Comparison of ENCODE assay signal across 23 cellular contexts in the genomic region with DNA sequence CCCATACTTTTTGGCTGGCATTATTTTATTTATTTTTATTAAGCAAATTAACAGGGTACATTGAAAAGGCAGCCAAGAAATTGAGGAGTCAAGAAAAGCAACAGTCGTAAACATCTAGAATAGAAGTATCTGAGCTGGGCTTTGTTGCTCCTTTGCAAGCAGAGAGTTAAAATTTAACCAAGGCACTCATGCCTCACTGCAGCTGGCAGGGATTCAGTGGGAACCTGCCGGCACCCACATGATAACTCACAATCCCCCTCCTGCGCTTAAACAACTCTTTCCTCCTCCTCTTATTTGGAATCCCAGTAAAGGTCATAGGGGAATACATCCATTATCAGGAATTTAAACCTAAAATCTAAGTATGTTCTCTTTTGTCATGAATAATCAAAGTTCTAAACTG.
"Had no signal": no experiment of that assay in that cellular context is flagged by ENCODE, and none has a peak within 500 bp of the region (broad histone marks: within the 10 kb centered on the region; RNA-seq: fewer than 3 reads in every experiment).

No MANE protein-coding gene starts in this region.

- ATAC-seq: activated CD4-positive, alpha-beta T cell treated with anti-CD3 and anti-CD28 coated beads for 36 hours; gastroesophageal sphincter; heart right ventricle; sciatic nerve; stimulated activated memory B cell treated with anti-CD40 and anti-IgM and Interleukin-4, amounts not matched to agents 10 μg/mL and 1 μg/mL and 100 μg/mL, for 72 hours had no signal

- H3K4me1 Mint-ChIP-seq: activated B cell treated with CpG ODN at 0.5 μM for 24 hours; activated CD4-positive, alpha-beta T cell treated with anti-CD3 and anti-CD28 coated beads for 36 hours; activated naive CD8-positive, alpha-beta T cell treated with anti-CD3 and anti-CD28 coated beads for 36 hours; memory B cell; nephron; stimulated activated memory B cell treated with anti-CD40 and anti-IgM and Interleukin-4, amounts not matched to agents 10 μg/mL and 1 μg/mL and 100 μg/mL, for 72 hours had no signal

- H3K27ac Mint-ChIP-seq: activated B cell treated with CpG ODN at 0.5 μM for 24 hours; activated CD4-positive, alpha-beta T cell treated with anti-CD3 and anti-CD28 coated beads for 36 hours; activated naive CD8-positive, alpha-beta T cell treated with anti-CD3 and anti-CD28 coated beads for 36 hours; activated T-cell treated with anti-CD3 and anti-CD28 coated beads, Interleukin-2, amount 50 U/mL, for 24 hours; activated T-helper 2 cell treated with anti-CD3 and anti-CD28 coated beads, Interferon-gamma antibody, Interleukin-2, Interleukin-4, amounts not matched to agents 10 μg/mL and 5 μg/mL and 100 μg/mL, durations not matched to agents 14 hours and 24 hours and 36 hours; memory B cell; stimulated activated memory B cell treated with anti-CD40 and anti-IgM and Interleukin-4, amounts not matched to agents 10 μg/mL and 1 μg/mL and 100 μg/mL, for 72 hours had no signal

- FAIRE-seq: bronchial epithelial cell, small intestine had no signal

- H3K4me3 Mint-ChIP-seq: activated B cell treated with CpG ODN at 0.5 μM for 24 hours; activated CD4-positive, alpha-beta T cell treated with anti-CD3 and anti-CD28 coated beads for 36 hours; activated naive CD8-positive, alpha-beta T cell treated with anti-CD3 and anti-CD28 coated beads for 36 hours; activated T-cell treated with anti-CD3 and anti-CD28 coated beads, Interleukin-2, amount 50 U/mL, for 24 hours; memory B cell; nephron; stimulated activated memory B cell treated with anti-CD40 and anti-IgM and Interleukin-4, amounts not matched to agents 10 μg/mL and 1 μg/mL and 100 μg/mL, for 72 hours had no signal

- DNase-seq: activated B cell treated with CpG ODN at 0.5 μM for 24 hours; activated CD4-positive, alpha-beta T cell treated with anti-CD3 and anti-CD28 coated beads for 36 hours; activated CD4-positive, alpha-beta T cell treated with anti-CD3 and anti-CD28 coated beads, Interleukin-2, amount 50 U/mL, for 4 hours; activated CD8-positive, alpha-beta memory T cell treated with anti-CD3 and anti-CD28 coated beads for 24 hours; activated CD8-positive, alpha-beta memory T cell treated with anti-CD3 and anti-CD28 coated beads, Interleukin-2, amount 50 U/mL, for 4 hours; activated naive CD4-positive, alpha-beta T cell; activated naive CD8-positive, alpha-beta T cell treated with anti-CD3 and anti-CD28 coated beads for 36 hours; activated T-cell treated with anti-CD3 and anti-CD28 coated beads, Interleukin-2, amount 50 U/mL, for 24 hours; colonic mucosa; dorsolateral prefrontal cortex; heart right ventricle; islet precursor cell; small intestine; trophoblast cell; uterus had no signal

- H3K27ac ChIP-seq: colonic mucosa, dorsolateral prefrontal cortex, gastroesophageal sphincter, heart right ventricle, parathyroid adenoma, uterus had no signal

- H3K27me3 Mint-ChIP-seq: activated B cell treated with CpG ODN at 0.5 μM for 24 hours; activated CD4-positive, alpha-beta T cell treated with anti-CD3 and anti-CD28 coated beads for 36 hours; activated naive CD8-positive, alpha-beta T cell treated with anti-CD3 and anti-CD28 coated beads for 36 hours; memory B cell; stimulated activated memory B cell treated with anti-CD40 and anti-IgM and Interleukin-4, amounts not matched to agents 10 μg/mL and 1 μg/mL and 100 μg/mL, for 72 hours had no signal

- H3K36me3 ChIP-seq: colonic mucosa, gastroesophageal sphincter, heart right ventricle, uterus had no signal

- H3K36me3 Mint-ChIP-seq: activated naive CD8-positive, alpha-beta T cell treated with anti-CD3 and anti-CD28 coated beads for 36 hours; memory B cell; stimulated activated memory B cell treated with anti-CD40 and anti-IgM and Interleukin-4, amounts not matched to agents 10 μg/mL and 1 μg/mL and 100 μg/mL, for 72 hours had no signal

- H3K9me3 Mint-ChIP-seq: activated B cell treated with CpG ODN at 0.5 μM for 24 hours; activated naive CD8-positive, alpha-beta T cell treated with anti-CD3 and anti-CD28 coated beads for 36 hours; activated T-cell treated with anti-CD3 and anti-CD28 coated beads, Interleukin-2, amount 50 U/mL, for 24 hours; activated T-helper 2 cell treated with anti-CD3 and anti-CD28 coated beads, Interferon-gamma antibody, Interleukin-2, Interleukin-4, amounts not matched to agents 10 μg/mL and 5 μg/mL and 100 μg/mL, durations not matched to agents 14 hours and 24 hours and 36 hours; memory B cell; nephron; stimulated activated memory B cell treated with anti-CD40 and anti-IgM and Interleukin-4, amounts not matched to agents 10 μg/mL and 1 μg/mL and 100 μg/mL, for 72 hours had no signal

- H3K4me3 ChIP-seq: colonic mucosa, dorsolateral prefrontal cortex, gastroesophageal sphincter, heart right ventricle, uterus had no signal

- H3K9me3 ChIP-seq: colonic mucosa, gastroesophageal sphincter, heart right ventricle, uterus had no signal

- H3K4me1 ChIP-seq: colonic mucosa, gastroesophageal sphincter, heart right ventricle, parathyroid adenoma, uterus had no signal

- H3K27me3 ChIP-seq: colonic mucosa, gastroesophageal sphincter, uterus had no signal
